ENCODE assay signal across 8 cellular contexts in the genomic region with DNA sequence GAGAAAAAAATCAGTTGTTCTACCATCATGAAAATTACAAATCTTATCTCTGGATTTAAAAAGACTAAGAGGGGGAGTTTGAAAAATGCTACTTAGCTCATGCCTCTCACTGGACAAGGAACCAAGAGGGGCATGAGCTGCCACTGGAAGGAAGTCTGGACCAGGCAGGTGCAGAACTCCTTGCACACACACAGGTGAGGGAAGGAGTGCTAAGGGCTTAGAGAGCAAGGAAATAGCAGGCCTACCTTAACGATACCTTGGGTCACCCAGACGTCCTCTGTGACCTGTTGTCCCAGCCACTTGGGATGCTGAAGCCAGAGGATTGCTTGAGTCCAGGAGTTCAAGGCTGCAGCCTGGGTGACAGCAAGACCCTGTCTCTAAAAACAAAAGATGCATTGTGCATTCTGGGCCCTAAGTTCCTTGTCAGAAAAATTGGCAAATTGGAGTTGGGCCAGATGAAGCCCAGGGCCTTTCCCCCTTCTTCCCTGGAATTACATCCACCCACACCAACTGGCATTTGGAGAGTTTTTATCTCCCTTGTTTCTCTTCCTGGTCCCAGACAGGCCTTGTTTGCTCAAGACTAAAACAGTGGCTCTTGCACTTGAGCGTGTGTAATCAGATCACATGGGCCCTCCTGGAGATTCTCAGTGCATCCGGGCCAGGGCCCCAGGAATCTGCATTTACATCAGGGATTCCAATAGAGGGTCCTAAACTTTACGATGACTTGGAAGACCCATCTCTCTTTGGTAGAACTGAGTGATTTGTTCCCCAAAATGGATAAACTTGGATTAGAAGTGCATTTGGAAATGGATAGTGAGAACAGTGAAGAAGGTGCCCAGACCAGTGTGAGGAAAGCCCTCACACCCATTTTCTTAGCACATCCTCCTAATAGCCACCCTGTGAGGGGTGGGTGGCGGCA. TPM values are rescaled to one million over a fixed set of nuclear protein-coding genes. Genes with fewer than 3 reads are reported as not detected.
DNase-seq lines count a peak whose midpoint lies in the region; ATAC-seq and TF ChIP-seq lines count a peak whose summit lies in the region.

No MANE protein-coding gene starts in this region.

- H3K4me1 ChIP-seq in SK-N-SH (ENCODE audit: control insufficient read depth in 1 of 2, insufficient read depth in 2 of 2, low read depth in 1 of 2, low read length in 1 of 2) (peaks cover 20 to 30% of the 10 kb centered on the region in 2 experiments; a peak in 3 of 4 replicates), Panc1 (ENCODE audit: control insufficient read depth, insufficient read depth, low read length) (peaks cover 48% of the 10 kb centered on the region)
- H3K4me1 ChIP-seq in effector memory CD4-positive, alpha-beta T cell (ENCODE audit: control insufficient read depth, insufficient read depth, low read length, poor library complexity, severe bottlenecking) = peaks cover 36% of the 10 kb centered on the region

- TF ChIP-seq CTCF in SK-N-SH (IDR thresholded peaks at IDR 0.05) (no peak), Panc1 (IDR thresholded peaks at IDR 0.05) (no peak), neural cell (IDR thresholded peaks at IDR 0.05; ENCODE audit: poor library complexity, severe bottlenecking) (no peak)

- TF ChIP-seq RAD21 in SK-N-SH (IDR thresholded peaks at IDR 0.05; ENCODE audit: low read length) (no peak), neural cell (conservative IDR thresholded peaks at IDR 0.05) (no peak)

- H3K36me3 ChIP-seq in SK-N-SH (replicated peaks in 1 of 2; ENCODE audit: control insufficient read depth in 1 of 2, insufficient read depth in 2 of 2, low read length in 1 of 2) (peaks cover 10 to 14% of the 10 kb centered on the region in 2 experiments), Panc1 (ENCODE audit: control insufficient read depth, insufficient read depth, low read length) (no peaks in the 10 kb centered on the region; the same call in 1 of the 2 replicates), neural cell (ENCODE audit: insufficient read depth, low read length) (no peaks in the 10 kb centered on the region)
- H3K36me3 ChIP-seq in effector memory CD4-positive, alpha-beta T cell (ENCODE audit: control insufficient read depth, insufficient read depth, low read length) = peaks cover 22% of the 10 kb centered on the region

- TF ChIP-seq EP300 in SK-N-SH (IDR thresholded peaks at IDR 0.05; ENCODE audit: borderline replicate concordance in 1 of 2, low read depth in 1 of 2, low read length in 1 of 2) (no peak), neural cell (conservative IDR thresholded peaks at IDR 0.05; ENCODE audit: poor library complexity, severe bottlenecking) (no peak)

- H3K9ac ChIP-seq in SK-N-SH = no peak overlapping the region
- no peak overlapping the region for H3K9ac ChIP-seq in neural cell (ENCODE audit: low read length)

- H3K9me3 ChIP-seq in SK-N-SH = no peaks in the 10 kb centered on the region
- H3K9me3 ChIP-seq in Panc1 (ENCODE audit: control insufficient read depth, insufficient read depth, low read depth, low read length) = no peaks in the 10 kb centered on the region
- H3K9me3 ChIP-seq in effector memory CD4-positive, alpha-beta T cell (ENCODE audit: control insufficient read depth, low read length) = no peaks in the 10 kb centered on the region
- H3K9me3 ChIP-seq in neural cell (ENCODE audit: low read length) = no peaks in the 10 kb centered on the region

- H3K4me2 ChIP-seq in SK-N-SH = peak overlapping the region; percentile 98
- H3K4me2 ChIP-seq in neural cell (ENCODE audit: low read length) = no peak overlapping the region

- POLR2A ChIA-PET in SK-N-SH (lab: Yijun Ruan, JAX) = interaction anchor here (0.6 to 8.5 kb wide), 9 partner anchors 9 to 181 kb away, joined by 3 to 234 read pairs (median 6); no protein-coding TSS in a partner anchor
- POLR2A ChIA-PET in Panc1 (lab: Charles Lee) = interaction anchor here (0.6 kb wide), 1 partner anchor 342 kb away, joined by 4 read pairs; no protein-coding TSS in a partner anchor

- ATAC-seq in SK-N-SH treated with all-trans-retinoic acid at 6 μM for 48 hours = no peak
- no peak for ATAC-seq in Panc1
- ATAC-seq in GM18868 (IDR thresholded peaks at IDR 0.05; ENCODE audit: unreplicated experiment) = no peak
- no peak for ATAC-seq in GM19351 (IDR thresholded peaks at IDR 0.05; ENCODE audit: unreplicated experiment)

- no peak for DNase-seq in SK-N-SH
- no peak for DNase-seq in Panc1 (ENCODE audit: low read depth, low spot score)
- no peak for DNase-seq in effector memory CD4-positive, alpha-beta T cell
- no peak for DNase-seq in retina

- 61% methylated on average over 6 of the region's 6 CpGs for WGBS in SK-N-SH (ENCODE audit: low lambda C conversion rate)

- CTCF ChIA-PET in SK-N-SH (lab: Yijun Ruan, JAX) (interaction anchor here (1.1 to 10.4 kb wide), 8 partner anchors 11 to 63 kb away, joined by 4 to 198 read pairs (median 8); no protein-coding TSS in a partner anchor), Panc1 (lab: Charles Lee) (interaction anchor here (0.6 to 0.8 kb wide), 3 partner anchors 16 to 150 kb away, joined by 3 to 4 read pairs (median 3); no protein-coding TSS in a partner anchor)

- no TSS peak for BruUV-seq in Panc1 (replicated peaks; lab: Mats Ljungman, UMichigan)

- H3K9me2 ChIP-seq in SK-N-SH = no peaks in the 10 kb centered on the region
- H3K9me2 ChIP-seq in neural cell (ENCODE audit: insufficient read depth, low read length) = no peaks in the 10 kb centered on the region

- intact Hi-C loops in Panc1 (cut with micrococcal nuclease; ENCODE audit: unreplicated experiment) = loop anchor here (2.0 kb wide), 1 partner anchor 52 kb away; no protein-coding TSS in a partner anchor

- H3K27ac ChIP-seq in SK-N-SH (ENCODE audit: low read depth in 2 of 2, low read length in 1 of 2) (peak overlapping the region; percentile 14 to 17; a peak in 2 of 4 replicates), Panc1 (ENCODE audit: low read length) (peak overlapping the region; percentile 91), neural cell (ENCODE audit: low read length) (no peak overlapping the region)
- H3K27ac ChIP-seq in effector memory CD4-positive, alpha-beta T cell (ENCODE audit: insufficient read depth, low read length, poor library complexity, severe bottlenecking) = peak overlapping the region; percentile 92

- peaks cover 6% of the 10 kb centered on the region; the same call in 1 of the 2 replicates for H3K79me2 ChIP-seq in SK-N-SH (ENCODE audit: insufficient read depth)
- H3K79me2 ChIP-seq in neural cell (replicated peaks; ENCODE audit: insufficient read depth, low read length) = peaks cover 20% of the 10 kb centered on the region

- H3F3A ChIP-seq in SK-N-SH (replicated peaks; ENCODE audit: insufficient read depth) = peaks cover 15% of the 10 kb centered on the region
- H3F3A ChIP-seq in neural cell (ENCODE audit: insufficient read depth, low read length, poor library complexity, severe bottlenecking) = peaks cover 8% of the 10 kb centered on the region

- H4K20me1 ChIP-seq in SK-N-SH (ENCODE audit: insufficient read depth) = peaks cover 23% of the 10 kb centered on the region
- no peaks in the 10 kb centered on the region for H4K20me1 ChIP-seq in neural cell (ENCODE audit: insufficient read depth)

- in situ Hi-C loops in Panc1 (cut with HindIII; ENCODE audit: low pct_unique_long_range_greater_than_20kb, low sequenced_read_pairs) = loop anchor here (5.0 kb wide), 1 partner anchor 36 kb away; no protein-coding TSS in a partner anchor

- H2AFZ ChIP-seq in SK-N-SH (ENCODE audit: low read depth) (no peak overlapping the region), neural cell (ENCODE audit: low read depth, low read length) (no peak overlapping the region)

- H3K27me3 ChIP-seq in SK-N-SH (ENCODE audit: insufficient read depth) (no peaks in the 10 kb centered on the region), Panc1 (ENCODE audit: control insufficient read depth, insufficient read depth, low read length) (no peaks in the 10 kb centered on the region), neural cell (ENCODE audit: insufficient read depth, low read depth, low read length) (no peaks in the 10 kb centered on the region)
- H3K27me3 ChIP-seq in effector memory CD4-positive, alpha-beta T cell (replicated peaks; ENCODE audit: control insufficient read depth, insufficient read depth, low read length, poor library complexity, severe bottlenecking) = no peaks in the 10 kb centered on the region

- peak overlapping the region; percentile 82 to 98 for H3K4me3 ChIP-seq in SK-N-SH (ENCODE audit: low read depth in 2 of 2, low read length in 1 of 2)
- H3K4me3 ChIP-seq in Panc1 (ENCODE audit: low read depth in 2 of 2, low read length in 2 of 2) = peak overlapping the region; percentile 93 to 99
- H3K4me3 ChIP-seq in effector memory CD4-positive, alpha-beta T cell (ENCODE audit: insufficient read depth, low read depth, low read length, poor library complexity, severe bottlenecking) = peak overlapping the region; percentile 93
- peak overlapping the region; percentile 99 for H3K4me3 ChIP-seq in neural cell (ENCODE audit: low read length)

TF ChIP-seq in SK-N-SH, 30 proteins besides CTCF, POLR2A, EP300 and RAD21 (continues in another document):
- TF ChIP-seq TEAD4 (IDR thresholded peaks at IDR 0.05; ENCODE audit: borderline replicate concordance, insufficient read depth) = no peak

TF ChIP-seq in neural cell, 6 proteins besides CTCF, POLR2A, EP300 and RAD21 (continues in another document):
- TF ChIP-seq MXI1 (conservative IDR thresholded peaks at IDR 0.05; ENCODE audit: poor library complexity, severe bottlenecking) (no peak), EZH2 (IDR thresholded peaks at IDR 0.05; ENCODE audit: borderline replicate concordance, insufficient read depth, low read length, poor library complexity, severe bottlenecking) (no peak), TAF1 (IDR thresholded peaks at IDR 0.05; ENCODE audit: low read depth) (no peak)

RNA-seq across cellular contexts. Expression of gene DDIT4, which starts 3.0 kb away (rescaled TPM):
- polyA plus RNA-seq in SK-N-SH (2012; rRNA removed) (24.9 and 30.4 TPM in 2 replicates), neural cell (29.7 and 29.9 TPM in 2 replicates)
- polyA plus RNA-seq in SK-N-SH (2012; cell fraction: cytosol; rRNA removed) = 19.5 and 19.9 TPM in 2 replicates
- 41.8 and 55.3 TPM in 2 replicates for polyA plus RNA-seq in SK-N-SH (2012; cell fraction: nucleus; rRNA removed)
- total RNA-seq in Panc1 (2021; ENCODE audit: unreplicated experiment) = 157 TPM
- 344 TPM for polyA plus RNA-seq in Panc1 (2012; ENCODE audit: insufficient read length)
- 39.1 and 52.6 TPM in 2 replicates for polyA minus RNA-seq in neural cell
